In genomic region chr3:44643024-44643423, GRCh38 we compare ENCODE assay signal across 25 cellular contexts. TPM values are rescaled to one million over a fixed set of nuclear protein-coding genes. Genes with fewer than 3 reads are reported as not detected.
"Had no signal": no experiment of that assay in that cellular context is flagged by ENCODE, and none has a peak within 500 bp of the region (broad histone marks: within the 10 kb centered on the region; RNA-seq: fewer than 3 reads in every experiment).

No MANE protein-coding gene starts in this region.

- H3K27me3 ChIP-seq: adrenal gland, breast epithelium had no signal

- H3K4me3 ChIP-seq: adrenal gland, breast epithelium had no signal

- H3K27ac ChIP-seq: adrenal gland, breast epithelium, VCaP had no signal

- H3K4me3 Mint-ChIP-seq: activated CD4-positive, alpha-beta memory T cell treated with anti-CD3 and anti-CD28 coated beads, Interleukin-2, amount 10 ng/mL, durations not matched to agents 7 days and 5 days; activated CD4-positive, alpha-beta T cell treated with anti-CD3 and anti-CD28 coated beads, Interleukin-2, amount 10 ng/mL, durations not matched to agents 7 days and 5 days; activated naive CD4-positive, alpha-beta T cell treated with anti-CD3 and anti-CD28 coated beads, Interleukin-2, amount 10 ng/mL, durations not matched to agents 7 days and 5 days; activated naive CD8-positive, alpha-beta T cell treated with anti-CD3 and anti-CD28 coated beads for 36 hours had no signal

- H3K27me3 Mint-ChIP-seq: activated CD4-positive, alpha-beta memory T cell treated with anti-CD3 and anti-CD28 coated beads, Interleukin-2, amount 10 ng/mL, durations not matched to agents 7 days and 5 days; activated naive CD4-positive, alpha-beta T cell treated with anti-CD3 and anti-CD28 coated beads, Interleukin-2, amount 10 ng/mL, durations not matched to agents 7 days and 5 days; activated naive CD8-positive, alpha-beta T cell treated with anti-CD3 and anti-CD28 coated beads for 36 hours had no signal

- H3K4me1 ChIP-seq: breast epithelium had no signal

- H3K27ac Mint-ChIP-seq: activated CD4-positive, alpha-beta memory T cell treated with anti-CD3 and anti-CD28 coated beads, Interleukin-2, amount 10 ng/mL, durations not matched to agents 7 days and 5 days; activated CD4-positive, alpha-beta T cell treated with anti-CD3 and anti-CD28 coated beads, Interleukin-2, amount 10 ng/mL, durations not matched to agents 7 days and 5 days; activated naive CD4-positive, alpha-beta T cell treated with anti-CD3 and anti-CD28 coated beads, Interleukin-2, amount 10 ng/mL, durations not matched to agents 7 days and 5 days; activated naive CD8-positive, alpha-beta T cell treated with anti-CD3 and anti-CD28 coated beads for 36 hours; activated T-helper 2 cell treated with anti-CD3 and anti-CD28 coated beads, Interferon-gamma antibody, Interleukin-2, Interleukin-4, amounts not matched to agents 10 μg/mL and 5 μg/mL and 100 μg/mL, durations not matched to agents 14 hours and 24 hours and 36 hours had no signal

- DNase-seq: activated CD4-positive, alpha-beta memory T cell treated with anti-CD3 and anti-CD28 coated beads, Interleukin-2, amount 10 ng/mL, durations not matched to agents 7 days and 5 days; activated CD4-positive, alpha-beta T cell treated with anti-CD3 and anti-CD28 coated beads, Interleukin-2, amount 10 ng/mL, durations not matched to agents 7 days and 5 days; activated CD4-positive, CD25-positive, alpha-beta regulatory T cell; activated gamma-delta T cell treated with Interleukin-2 at 50 U/mL for 16 hours; activated naive CD4-positive, alpha-beta T cell treated with anti-CD3 and anti-CD28 coated beads, Interleukin-2, amount 10 ng/mL, durations not matched to agents 7 days and 5 days; activated naive CD8-positive, alpha-beta T cell treated with anti-CD3 and anti-CD28 coated beads for 36 hours; activated T-cell treated with anti-CD3 and anti-CD28 coated beads for 4 hours; activated T-cell treated with anti-CD3 and anti-CD28 coated beads, Interleukin-2, amount 50 U/mL, for 48 hours; adrenal gland; anterior cingulate cortex; caudate nucleus; Karpas-422; MM.1S; NCI-H1105 treated with DMSO at 0.1 percent for 48 hours; NCI-H146; NCI-H187 treated with DMSO at 0.1 percent for 48 hours; NCI-H2081 treated with DMSO at 0.1 percent for 48 hours; NCI-H446; NCI-H524; SIG-M5; T-helper 2 cell; T1000 had no signal

RNA-seq across cellular contexts. Expression of gene ZNF660, which starts 58.3 kb away (rescaled TPM):
- total RNA-seq: activated CD4-positive, alpha-beta memory T cell treated with anti-CD3 and anti-CD28 coated beads, Interleukin-2, amount 10 ng/mL, durations not matched to agents 7 days and 5 days had no signal
